In the genomic region with DNA sequence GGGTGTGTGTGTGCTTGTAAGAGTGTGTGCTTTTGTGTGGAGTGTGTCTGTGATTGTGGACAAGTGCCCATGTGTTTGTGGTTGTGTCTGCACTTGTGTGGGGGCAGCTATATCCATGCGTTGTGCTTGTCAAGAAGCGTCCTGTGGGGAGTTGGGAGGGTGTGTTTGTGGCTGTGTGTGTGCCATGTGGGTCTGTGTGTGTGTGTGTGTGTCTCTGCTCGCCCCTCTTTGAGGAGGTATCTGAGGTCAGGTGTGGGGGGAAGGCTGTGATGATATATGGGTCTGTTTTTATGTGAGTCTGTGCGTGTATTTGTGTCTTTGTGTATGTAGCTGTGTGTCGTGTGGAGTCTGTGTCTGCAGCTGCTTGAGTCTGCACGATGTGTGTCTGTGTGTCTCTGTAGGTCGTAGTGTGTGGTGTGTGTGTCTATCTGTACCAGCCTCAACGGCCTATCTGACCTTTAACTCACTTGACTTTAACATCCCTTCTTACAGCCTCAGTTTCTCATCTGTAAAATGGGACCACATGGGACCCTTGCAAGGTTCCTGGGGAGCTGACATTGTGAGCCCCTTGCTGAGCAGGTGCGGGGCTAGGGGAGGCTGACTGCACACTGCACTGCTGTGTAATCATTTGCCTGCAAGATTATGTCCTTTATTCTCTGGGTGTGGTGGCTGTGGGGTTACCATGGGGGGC, we compare ENCODE assay signal across 2 cellular contexts.
TF ChIP-seq lines count a peak whose summit lies in the region.

No MANE protein-coding gene starts in this region.

TF ChIP-seq in HCT116, 20 proteins besides CTCF, POLR2A, EP300 and RAD21 (continued from another document):
- TF ChIP-seq, protein P1, sequence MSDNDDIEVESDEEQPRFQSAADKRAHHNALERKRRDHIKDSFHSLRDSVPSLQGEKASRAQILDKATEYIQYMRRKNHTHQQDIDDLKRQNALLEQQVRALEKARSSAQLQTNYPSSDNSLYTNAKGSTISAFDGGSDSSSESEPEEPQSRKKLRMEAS (IDR thresholded peaks at IDR 0.05), result no peak
- TF ChIP-seq FOSL1 (IDR thresholded peaks at IDR 0.05; ENCODE audit: low read depth), result no peak
- TF ChIP-seq ZBTB33 (IDR thresholded peaks at IDR 0.05; ENCODE audit: extremely low read depth, insufficient replicate concordance, low read length), result no peak
- no peak for TF ChIP-seq SIN3A (IDR thresholded peaks at IDR 0.05; ENCODE audit: low read depth)
- TF ChIP-seq CBX3 (IDR thresholded peaks at IDR 0.05; ENCODE audit: low read depth), result no peak

TF ChIP-seq in neural cell, 6 proteins besides CTCF, POLR2A, EP300 and RAD21 (continued from another document):
- TF ChIP-seq EZH2 (IDR thresholded peaks at IDR 0.05; ENCODE audit: borderline replicate concordance, insufficient read depth, low read length, poor library complexity, severe bottlenecking) (no peak), POLR2AphosphoS5 (IDR thresholded peaks at IDR 0.05) (no peak)
